Comparison of ENCODE assay signal across 1 cellular context in the genomic region with DNA sequence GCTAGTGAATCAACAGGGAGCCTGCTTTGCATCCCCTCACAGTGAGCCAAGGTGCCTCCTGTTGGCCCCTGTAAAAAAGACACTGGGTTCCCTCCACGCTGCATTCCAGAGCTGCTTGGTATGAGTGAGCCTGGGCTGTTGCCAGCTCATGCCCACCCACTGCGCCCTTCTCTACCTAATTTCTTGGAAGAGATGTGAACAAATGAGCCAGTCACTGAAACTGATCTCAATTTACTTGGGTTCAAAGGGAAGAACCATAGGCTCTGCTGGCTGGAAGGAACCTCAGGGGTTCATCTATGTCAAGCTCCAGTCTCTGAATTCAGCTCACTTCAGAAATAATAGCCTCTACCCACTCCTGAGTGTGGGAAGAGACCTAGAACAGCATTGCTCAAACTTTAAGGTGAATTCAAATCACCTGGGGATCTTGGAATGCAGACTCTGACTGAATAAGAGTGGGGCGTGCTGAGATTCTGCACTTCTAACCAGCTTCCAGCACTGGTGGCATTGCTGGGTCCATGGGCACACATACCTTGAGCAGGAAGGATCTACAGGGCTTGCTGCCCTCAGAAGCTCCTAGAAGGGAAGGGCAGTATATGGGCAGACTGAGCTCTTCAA.
TF ChIP-seq lines count a peak whose summit lies in the region.

No MANE protein-coding gene starts in this region.

TF ChIP-seq in Ishikawa, 13 proteins besides CTCF, POLR2A, EP300 and RAD21 (continued from another document):
- no peak for TF ChIP-seq FOXM1 (IDR thresholded peaks at IDR 0.05; ENCODE audit: borderline replicate concordance, low read depth)
- TF ChIP-seq TEAD4 (IDR thresholded peaks at IDR 0.05), result peak; percentile 85
- peak; percentile 63; the same call in 1 of the 2 replicates for TF ChIP-seq TCF12 (IDR thresholded peaks at IDR 0.05; ENCODE audit: low read depth)
- TF ChIP-seq CREB1 (IDR thresholded peaks at IDR 0.05; ENCODE audit: low read depth), result no peak
- no peak for TF ChIP-seq EGR1 (IDR thresholded peaks at IDR 0.05)
